ENCODE assay signal across 13 cellular contexts in the genomic region with DNA sequence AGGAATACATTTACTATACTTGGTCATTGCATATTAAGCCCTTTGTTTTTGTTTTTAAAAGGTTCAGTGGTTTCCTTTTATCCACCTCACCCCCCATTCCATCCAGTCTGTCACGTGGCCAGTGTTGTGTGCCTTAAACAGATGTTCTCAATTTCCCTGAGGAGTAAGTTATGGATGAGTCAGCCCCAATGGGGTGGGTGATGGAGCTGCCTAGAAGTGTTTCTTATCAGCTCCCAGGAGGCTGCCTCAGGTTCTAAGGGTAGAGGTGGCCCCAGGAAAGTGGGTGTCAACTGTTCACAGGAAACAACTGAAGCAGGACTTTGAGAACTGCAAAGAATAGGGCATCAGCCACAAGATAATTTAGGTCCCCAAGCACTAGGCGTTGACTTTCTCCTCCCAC. TPM values are rescaled to one million over a fixed set of nuclear protein-coding genes. Genes with fewer than 3 reads are reported as not detected.
DNase-seq lines count a peak whose midpoint lies in the region; ATAC-seq and TF ChIP-seq lines count a peak whose summit lies in the region.
"Had no signal": no experiment of that assay in that cellular context is flagged by ENCODE, and none has a peak within 500 bp of the region (broad histone marks: within the 10 kb centered on the region; RNA-seq: fewer than 3 reads in every experiment).

No MANE protein-coding gene starts in this region.

- H3K27ac ChIP-seq in psoas muscle: no peak overlapping the region
- H3K27ac ChIP-seq: 22Rv1 had no signal

- H3K36me3 ChIP-seq in psoas muscle (ENCODE audit: insufficient read depth in 1 of 2, low read depth in 1 of 2): no peaks in the 10 kb centered on the region
- H3K36me3 ChIP-seq: thoracic aorta had no signal

- H3K9me3 ChIP-seq in psoas muscle: no peaks in the 10 kb centered on the region
- H3K9me3 ChIP-seq: thoracic aorta had no signal

- ATAC-seq in HG02885 (IDR thresholded peaks at IDR 0.05; ENCODE audit: poor library complexity, unreplicated experiment) (no peak), psoas muscle (no peak)
- ATAC-seq: activated CD4-positive, CD25-positive, alpha-beta regulatory T cell treated with anti-CD3 and anti-CD28 coated beads, Interleukin-2, amount 50 U/mL, for 24 hours had no signal

- no peak for TF ChIP-seq CTCF in psoas muscle (IDR thresholded peaks at IDR 0.05)

- no peaks in the 10 kb centered on the region for H3K27me3 ChIP-seq in psoas muscle (ENCODE audit: insufficient read depth in 3 of 3, low read length in 2 of 3)

- no peaks in the 10 kb centered on the region for H3K4me1 ChIP-seq in psoas muscle

- intact Hi-C loops in psoas muscle (cut with DNase I): no loop called here

- H3K4me3 ChIP-seq in psoas muscle: no peak overlapping the region
- H3K4me3 ChIP-seq: thoracic aorta had no signal

- WGBS in psoas muscle, 3 donors: 45 to 56% (median 55%) methylated on average over 2 of the region's 2 CpGs

- DNase-seq in NCI-H1436 (lab: John Stamatoyannopoulos, UW): peak; percentile 14
- DNase-seq in NCI-H1436 treated with DMSO at 0.1 percent for 48 hours (lab: John Stamatoyannopoulos, UW): no peak
- DNase-seq in RPMI8226: peak; percentile 28
- DNase-seq in fibroblast of gingiva (ENCODE audit: low read depth): peak; percentile 96
- DNase-seq in stromal cell of bone marrow (ENCODE audit: low read depth): peak; percentile 82
- no peak for DNase-seq in stimulated activated CD4-positive, alpha-beta T cell treated with anti-CD3 and anti-CD28 coated beads, Interleukin-2, amount 100 ng/mL, for 24 hours
- no peak for DNase-seq in psoas muscle
- DNase-seq: amygdala, NCI-H345 had no signal

RNA-seq across cellular contexts. Expression of a gene that starts 41.1 kb away (rescaled TPM):
- total RNA-seq in psoas muscle: not detected
- not detected for polyA plus RNA-seq in psoas muscle
- total RNA-seq: thoracic aorta had no signal

Comparison
In these comparisons a context has a peak if more than half of its experiments do, and no peak if none do; other contexts are left out.
1. DNase-seq: peak in NCI-H1436 (single experiment), RPMI8226 (single experiment), fibroblast of gingiva (single experiment) and stromal cell of bone marrow (single experiment); none in NCI-H1436 treated with DMSO at 0.1 percent for 48 hours (single experiment), stimulated activated CD4-positive, alpha-beta T cell treated with anti-CD3 and anti-CD28 coated beads, Interleukin-2, amount 100 ng/mL, for 24 hours (0 of 2) and psoas muscle (0 of 2).